Comparison of ENCODE assay signal across 22 cellular contexts in genomic region chr5:14197056-14197455, GRCh38. TPM values are rescaled to one million over a fixed set of nuclear protein-coding genes. Genes with fewer than 3 reads are reported as not detected.
DNase-seq lines count a peak whose midpoint lies in the region; ATAC-seq and TF ChIP-seq lines count a peak whose summit lies in the region.
"Had no signal": no experiment of that assay in that cellular context is flagged by ENCODE, and none has a peak within 500 bp of the region (broad histone marks: within the 10 kb centered on the region; RNA-seq: fewer than 3 reads in every experiment).

No MANE protein-coding gene starts in this region.

- no peak overlapping the region for H3K23ac ChIP-seq in mesenchymal stem cell (ENCODE audit: low read length in 2 of 2)

- H3K79me1 ChIP-seq in mesenchymal stem cell (replicated peaks; ENCODE audit: low read length, poor library complexity, severe bottlenecking) = no peaks in the 10 kb centered on the region

- peak overlapping the region; percentile 26 for H2AK5ac ChIP-seq in mesenchymal stem cell (ENCODE audit: low read length, severe bottlenecking)

- H3K9me3 ChIP-seq in mammary epithelial cell (replicated peaks; ENCODE audit: insufficient read depth, low read length) = no peaks in the 10 kb centered on the region
- H3K9me3 ChIP-seq in mesenchymal stem cell (ENCODE audit: control insufficient read depth, low read length) = no peaks in the 10 kb centered on the region
- H3K9me3 ChIP-seq: MG63 had no signal

- peak overlapping the region; percentile 34 for H2BK5ac ChIP-seq in mesenchymal stem cell (ENCODE audit: low read depth, low read length, poor library complexity, severe bottlenecking)

- no peak overlapping the region for H3K4me3 ChIP-seq in mammary epithelial cell (replicated peaks in 1 of 3; ENCODE audit: insufficient read depth in 1 of 3, low read depth in 2 of 3, low read length in 3 of 3)
- no peak overlapping the region for H3K4me3 ChIP-seq in mesenchymal stem cell (ENCODE audit: insufficient read depth in 1 of 2, low read depth in 1 of 2, low read length in 2 of 2)
- H3K4me3 ChIP-seq: lung, MG63 had no signal

- H3K9me3 Mint-ChIP-seq in MCF 10A (ENCODE audit: unreplicated experiment) = no peaks in the 10 kb centered on the region
- no peaks in the 10 kb centered on the region for H3K9me3 Mint-ChIP-seq in WTC11
- H3K9me3 Mint-ChIP-seq: CD8-positive, alpha-beta T cell; nephron; type B pancreatic cell had no signal

- H3K4me3 Mint-ChIP-seq in MCF 10A (ENCODE audit: unreplicated experiment) (no peak overlapping the region), WTC11 (no peak overlapping the region)
- H3K4me3 Mint-ChIP-seq: activated CD4-positive, alpha-beta T cell treated with anti-CD3 and anti-CD28 coated beads for 36 hours; CD8-positive, alpha-beta T cell; nephron; type B pancreatic cell had no signal

- in situ Hi-C loops in mammary epithelial cell (cut with MboI; ENCODE audit: low sequenced_read_pairs in 2 of 2) = no loop called here

- dilution Hi-C loops in mammary epithelial cell (cut with HindIII; ENCODE audit: low sequenced_read_pairs) = loop anchor here (10.0 kb wide), 1 partner anchor 52 kb away; the partner anchor contains the start of gene TRIO

- H2BK120ac ChIP-seq in mesenchymal stem cell (ENCODE audit: low read depth, low read length) = no peak overlapping the region

- H3K27me3 Mint-ChIP-seq in MCF 10A (ENCODE audit: insufficient read depth, unreplicated experiment) (no peaks in the 10 kb centered on the region), WTC11 (ENCODE audit: low read depth) (no peaks in the 10 kb centered on the region)
- H3K27me3 Mint-ChIP-seq: activated CD4-positive, alpha-beta T cell treated with anti-CD3 and anti-CD28 coated beads for 36 hours; type B pancreatic cell had no signal

- no peak overlapping the region for H3K27ac ChIP-seq in mammary epithelial cell (ENCODE audit: insufficient read depth, low read depth, low read length)
- H3K27ac ChIP-seq in mesenchymal stem cell (ENCODE audit: low read length, poor library complexity, severe bottlenecking) = peak overlapping the region; percentile 33

- no peak for TF ChIP-seq CTCF in MCF 10A (IDR thresholded peaks at IDR 0.05; ENCODE audit: unreplicated experiment)
- no peak for TF ChIP-seq CTCF in mammary epithelial cell (conservative IDR thresholded peaks at IDR 0.05 in 1 of 2, IDR thresholded peaks at IDR 0.05 in 1 of 2; ENCODE audit: extremely low read depth in 1 of 2, insufficient read depth in 1 of 2, low read depth in 1 of 2, low read length in 2 of 2)
- TF ChIP-seq CTCF in WTC11 (IDR thresholded peaks at IDR 0.05) = no peak

- H4K20me1 ChIP-seq in mammary epithelial cell (ENCODE audit: insufficient read depth, low read length) = no peaks in the 10 kb centered on the region

- peaks cover 45% of the 10 kb centered on the region for H3K4me1 Mint-ChIP-seq in MCF 10A (ENCODE audit: insufficient read depth, unreplicated experiment)
- peaks cover 51% of the 10 kb centered on the region for H3K4me1 Mint-ChIP-seq in WTC11
- H3K4me1 Mint-ChIP-seq: activated CD4-positive, alpha-beta T cell treated with anti-CD3 and anti-CD28 coated beads for 36 hours had no signal

- no peak overlapping the region for H2BK15ac ChIP-seq in mesenchymal stem cell (ENCODE audit: low read depth, poor library complexity, severe bottlenecking)

- H3K79me2 ChIP-seq in mammary epithelial cell (ENCODE audit: insufficient read depth, low read length) = peaks cover 99% of the 10 kb centered on the region

- BruUV-seq in MCF 10A (replicated peaks; lab: Mats Ljungman, UMichigan) (no TSS peak), mammary epithelial cell (replicated peaks; lab: Mats Ljungman, UMichigan) (no TSS peak)

- peaks cover 7% of the 10 kb centered on the region for H3K36me3 Mint-ChIP-seq in MCF 10A (ENCODE audit: insufficient read depth, unreplicated experiment)
- no peaks in the 10 kb centered on the region for H3K36me3 Mint-ChIP-seq in WTC11
- H3K36me3 Mint-ChIP-seq: CD8-positive, alpha-beta T cell had no signal

- H3K27me3 ChIP-seq in mammary epithelial cell (ENCODE audit: insufficient read depth, low read length) (no peaks in the 10 kb centered on the region), mesenchymal stem cell (ENCODE audit: control insufficient read depth in 1 of 2, insufficient read depth in 1 of 2, low read length in 2 of 2) (no peaks in the 10 kb centered on the region)
- H3K27me3 ChIP-seq: MG63 had no signal

- H2AFZ ChIP-seq in mammary epithelial cell (ENCODE audit: low read depth, low read length) (no peak overlapping the region), mesenchymal stem cell (ENCODE audit: low read depth, low read length) (no peak overlapping the region)

- H2BK12ac ChIP-seq in mesenchymal stem cell (ENCODE audit: low read length in 2 of 2) = peak overlapping the region in 1 of 2 experiments; percentile 81

- no peak overlapping the region for H3K4me2 ChIP-seq in mammary epithelial cell (ENCODE audit: insufficient read depth, low read depth, low read length)
- H3K4me2 ChIP-seq in mesenchymal stem cell (ENCODE audit: low read length, poor library complexity, severe bottlenecking) = no peak overlapping the region

- H3K4me1 ChIP-seq in mammary epithelial cell (ENCODE audit: insufficient read depth, low read length) (peaks cover 20% of the 10 kb centered on the region), mesenchymal stem cell (ENCODE audit: control insufficient read depth, insufficient read depth, low read depth, low read length) (peaks cover 16% of the 10 kb centered on the region)

- H3K4ac ChIP-seq in mesenchymal stem cell (ENCODE audit: low read depth in 1 of 2, low read length in 2 of 2) = peak overlapping the region in 1 of 2 experiments; percentile 33

- no peak overlapping the region for H4K91ac ChIP-seq in mesenchymal stem cell (ENCODE audit: low read length)

- no peak overlapping the region for H3K18ac ChIP-seq in mesenchymal stem cell (ENCODE audit: low read depth in 1 of 2, low read length in 2 of 2)

- H3K27ac Mint-ChIP-seq in MCF 10A (ENCODE audit: low read depth, unreplicated experiment) = peak overlapping the region; percentile 67
- H3K27ac Mint-ChIP-seq in WTC11 = peak overlapping the region; percentile 61; the same call in 1 of the 2 replicates
- H3K27ac Mint-ChIP-seq: activated CD4-positive, alpha-beta T cell treated with anti-CD3 and anti-CD28 coated beads for 36 hours; CD8-positive, alpha-beta T cell; nephron; type B pancreatic cell had no signal

- peak overlapping the region; percentile 59 for H4K8ac ChIP-seq in mesenchymal stem cell (ENCODE audit: low read length)

- H3K9ac ChIP-seq in mammary epithelial cell (ENCODE audit: insufficient read depth, low read length) (no peak overlapping the region), mesenchymal stem cell (ENCODE audit: low read length) (peak overlapping the region; percentile 42)

- DNase-seq in MCF 10A (ENCODE audit: unreplicated experiment) (no peak), mammary epithelial cell (no peak), WTC11 (ENCODE audit: low spot score) (no peak), mesenchymal stem cell (no peak), NCI-H2029 treated with DMSO at 0.1 percent for 48 hours (lab: John Stamatoyannopoulos, UW) (no peak), OCI-M2 (lab: John Stamatoyannopoulos, UW; ENCODE audit: unreplicated experiment) (no peak)
- DNase-seq in activated CD4-positive, alpha-beta T cell treated with anti-CD3 and anti-CD28 coated beads, Interleukin-2, amount 50 U/mL, for 1 hour = no peak
- DNase-seq: activated CD4-positive, alpha-beta T cell treated with anti-CD3 and anti-CD28 coated beads for 36 hours; activated CD8-positive, alpha-beta memory T cell treated with anti-CD3 and anti-CD28 coated beads, Interleukin-2, amount 50 U/mL, for 48 hours; CD8-positive, alpha-beta T cell; cerebellar nuclear complex; DND-41; effector CD8-positive, alpha-beta T cell; head of caudate nucleus; MG63; NCI-H187; NCI-H526 treated with DMSO at 0.1 percent for 48 hours; T1000 had no signal

- intact Hi-C loops in MCF 10A (cut with micrococcal nuclease) = no loop called here
- intact Hi-C loops in mammary epithelial cell (cut with micrococcal nuclease) = no loop called here

- POLR2A ChIA-PET in MCF 10A (lab: Yijun Ruan, JAX) (interaction anchor here (0.7 to 0.8 kb wide), 3 partner anchors 8 to 44 kb away, joined by 3 to 4 read pairs (median 3); no protein-coding TSS in a partner anchor), WTC11 (lab: Charles Lee) (no interaction called here)

- H3K36me3 ChIP-seq in mammary epithelial cell (ENCODE audit: insufficient read depth, low read length) (no peaks in the 10 kb centered on the region), mesenchymal stem cell (ENCODE audit: control insufficient read depth in 1 of 2, insufficient read depth in 2 of 2, low read depth in 1 of 2, low read length in 2 of 2) (peaks cover 5 to 10% of the 10 kb centered on the region in 2 experiments)

- 54% methylated on average over 5 of the region's 5 CpGs for WGBS in mammary epithelial cell (ENCODE audit: low coverage, missing lambda C conversion rate)
- 65% methylated on average over 5 of the region's 5 CpGs for WGBS in mesenchymal stem cell

- H3K14ac ChIP-seq in mesenchymal stem cell (ENCODE audit: low read length in 2 of 2) = no peak overlapping the region

- ATAC-seq in WTC11 = peak; percentile 52
- ATAC-seq in GM19324 (IDR thresholded peaks at IDR 0.05; ENCODE audit: low FRiP score, unreplicated experiment) = no peak
- ATAC-seq: activated CD4-positive, alpha-beta T cell treated with anti-CD3 and anti-CD28 coated beads for 36 hours; CD8-positive, alpha-beta T cell had no signal

- CTCF ChIA-PET in MCF 10A (lab: Yijun Ruan, JAX) = interaction anchor here (0.8 to 1.5 kb wide), 4 partner anchors 11 to 73 kb away, joined by 3 to 6 read pairs (median 3); no protein-coding TSS in a partner anchor
- CTCF ChIA-PET in mammary epithelial cell (lab: Charles Lee; ENCODE audit: low non-redundant PET) = interaction anchor here (0.6 kb wide), 1 partner anchor 52 kb away, joined by 3 read pairs; no protein-coding TSS in a partner anchor
- CTCF ChIA-PET in WTC11 (lab: Charles Lee) = no interaction called here

TF ChIP-seq in WTC11, 78 proteins besides CTCF, POLR2A, EP300 and RAD21 (continues in another document):
- TF ChIP-seq ZNF232 (CRISPR knock-in tag; IDR thresholded peaks at IDR 0.05) (no peak), E2F1 (CRISPR knock-in tag; IDR thresholded peaks at IDR 0.05) (no peak)

RNA-seq across cellular contexts. Expression of gene TRIO, which starts 53.9 kb away (rescaled TPM):
- total RNA-seq in MCF 10A (2022) = 134 and 136 TPM in 2 replicates
- 100 to 1,000 TPM; 160 to 219 TPM for total RNA-seq in mammary epithelial cell
- polyA plus RNA-seq in mammary epithelial cell = 52.8 TPM
- 319 TPM for polyA minus RNA-seq in mammary epithelial cell
- total RNA-seq in WTC11 (2021) = 69.2 to 88.8 TPM (median 73.5 TPM) in 3 replicates
- 39.8 TPM for polyA plus RNA-seq in mesenchymal stem cell (2013, experiment 1 of 2)
- 39.0 TPM for polyA plus RNA-seq in mesenchymal stem cell (2013, experiment 2 of 2)
